In genomic region chr2:101706819-101707177, GRCh38 we compare ENCODE assay signal across 11 cellular contexts. TPM values are rescaled to one million over a fixed set of nuclear protein-coding genes. Genes with fewer than 3 reads are reported as not detected.
DNase-seq lines count a peak whose midpoint lies in the region; ATAC-seq lines count a peak whose summit lies in the region.
"Had no signal": no experiment of that assay in that cellular context is flagged by ENCODE, and none has a peak within 500 bp of the region (broad histone marks: within the 10 kb centered on the region; RNA-seq: fewer than 3 reads in every experiment).

No MANE protein-coding gene starts in this region.

- intact Hi-C loops in activated CD4-positive, alpha-beta memory T cell treated with anti-CD3 and anti-CD28 coated beads for 36 hours (cut with micrococcal nuclease) = loop anchor here (1.0 to 10.0 kb wide), 3 partner anchors 13 to 658 kb away; no protein-coding TSS in a partner anchor
- intact Hi-C loops in Right ventricle myocardium inferior (cut with DNase I) = no loop called here

- peaks cover 86% of the 10 kb centered on the region for H3K4me1 Mint-ChIP-seq in activated CD4-positive, alpha-beta memory T cell treated with anti-CD3 and anti-CD28 coated beads for 36 hours (ENCODE audit: low read depth)
- peaks cover 78% of the 10 kb centered on the region for H3K4me1 Mint-ChIP-seq in activated CD4-positive, alpha-beta memory T cell treated with anti-CD3 and anti-CD28 coated beads, Interleukin-2, amount 10 ng/mL, durations not matched to agents 7 days and 5 days
- H3K4me1 Mint-ChIP-seq in T-helper 2 cell treated with Interferon-gamma antibody and Interleukin-4, amounts not matched to agents 5 μg/mL and 100 μg/mL, for 36 hours (ENCODE audit: low read depth) = peaks cover 66% of the 10 kb centered on the region
- peaks cover 82% of the 10 kb centered on the region for H3K4me1 Mint-ChIP-seq in stimulated activated effector memory CD8-positive, alpha-beta T cell treated with anti-CD3 and anti-CD28 coated beads, Interleukin-12 subunit alpha, Interleukin-12 subunit beta, amount 100 ng/mL, for 72 hours

- peaks cover 8% of the 10 kb centered on the region for H3K36me3 Mint-ChIP-seq in activated CD4-positive, alpha-beta memory T cell treated with anti-CD3 and anti-CD28 coated beads for 36 hours
- peaks cover 40% of the 10 kb centered on the region for H3K36me3 Mint-ChIP-seq in activated CD4-positive, alpha-beta memory T cell treated with anti-CD3 and anti-CD28 coated beads, Interleukin-2, amount 10 ng/mL, durations not matched to agents 7 days and 5 days (ENCODE audit: low read depth)
- H3K36me3 Mint-ChIP-seq in T-helper 2 cell treated with Interferon-gamma antibody and Interleukin-4, amounts not matched to agents 5 μg/mL and 100 μg/mL, for 36 hours (ENCODE audit: low read depth) = peaks cover 37% of the 10 kb centered on the region
- H3K36me3 Mint-ChIP-seq in stimulated activated effector memory CD8-positive, alpha-beta T cell treated with anti-CD3 and anti-CD28 coated beads, Interleukin-12 subunit alpha, Interleukin-12 subunit beta, amount 100 ng/mL, for 72 hours = peaks cover 18% of the 10 kb centered on the region

- CTCF ChIA-PET in activated CD4-positive, alpha-beta memory T cell treated with anti-CD3 and anti-CD28 coated beads for 36 hours (lab: Charles Lee) = interaction anchor here (1.4 to 1.5 kb wide), 2 partner anchors 10 to 29 kb away, joined by 4 to 8 read pairs; no protein-coding TSS in a partner anchor
- CTCF ChIA-PET in activated CD4-positive, alpha-beta memory T cell treated with anti-CD3 and anti-CD28 coated beads, Interleukin-2, amount 10 ng/mL, durations not matched to agents 7 days and 5 days (lab: Charles Lee) = no interaction called here

- H3K27ac Mint-ChIP-seq in activated CD4-positive, alpha-beta memory T cell treated with anti-CD3 and anti-CD28 coated beads for 36 hours = peak overlapping the region; percentile 69
- H3K27ac Mint-ChIP-seq in activated CD4-positive, alpha-beta memory T cell treated with anti-CD3 and anti-CD28 coated beads, Interleukin-2, amount 10 ng/mL, durations not matched to agents 7 days and 5 days = no peak overlapping the region
- peak overlapping the region; percentile 42 for H3K27ac Mint-ChIP-seq in T-helper 2 cell treated with Interferon-gamma antibody and Interleukin-4, amounts not matched to agents 5 μg/mL and 100 μg/mL, for 36 hours
- H3K27ac Mint-ChIP-seq in stimulated activated effector memory CD8-positive, alpha-beta T cell treated with anti-CD3 and anti-CD28 coated beads, Interleukin-12 subunit alpha, Interleukin-12 subunit beta, amount 100 ng/mL, for 72 hours = no peak overlapping the region

- ATAC-seq in HG02840 (IDR thresholded peaks at IDR 0.05; ENCODE audit: low FRiP score, unreplicated experiment) = peak; percentile 50
- ATAC-seq in stimulated activated effector memory CD8-positive, alpha-beta T cell treated with anti-CD3 and anti-CD28 coated beads, Interleukin-12 subunit alpha, Interleukin-12 subunit beta, amount 100 ng/mL, for 72 hours = peak; percentile 39
- ATAC-seq in Right ventricle myocardium inferior = no peak

- peak overlapping the region; percentile 40 for H3K4me3 Mint-ChIP-seq in activated CD4-positive, alpha-beta memory T cell treated with anti-CD3 and anti-CD28 coated beads for 36 hours
- H3K4me3 Mint-ChIP-seq in activated CD4-positive, alpha-beta memory T cell treated with anti-CD3 and anti-CD28 coated beads, Interleukin-2, amount 10 ng/mL, durations not matched to agents 7 days and 5 days = no peak overlapping the region
- peak overlapping the region; percentile 61 for H3K4me3 Mint-ChIP-seq in T-helper 2 cell treated with Interferon-gamma antibody and Interleukin-4, amounts not matched to agents 5 μg/mL and 100 μg/mL, for 36 hours
- peak overlapping the region; percentile 6 for H3K4me3 Mint-ChIP-seq in stimulated activated effector memory CD8-positive, alpha-beta T cell treated with anti-CD3 and anti-CD28 coated beads, Interleukin-12 subunit alpha, Interleukin-12 subunit beta, amount 100 ng/mL, for 72 hours

- DNase-seq in activated CD4-positive, alpha-beta memory T cell treated with anti-CD3 and anti-CD28 coated beads for 36 hours = peak; percentile 35
- DNase-seq in activated CD4-positive, alpha-beta memory T cell treated with anti-CD3 and anti-CD28 coated beads, Interleukin-2, amount 10 ng/mL, durations not matched to agents 7 days and 5 days = no peak
- DNase-seq in T-helper 2 cell treated with Interferon-gamma antibody and Interleukin-4, amounts not matched to agents 5 μg/mL and 100 μg/mL, for 36 hours (ENCODE audit: low spot score) = peak; percentile 51
- DNase-seq in stimulated activated effector memory CD8-positive, alpha-beta T cell treated with anti-CD3 and anti-CD28 coated beads, Interleukin-12 subunit alpha, Interleukin-12 subunit beta, amount 100 ng/mL, for 72 hours (ENCODE audit: low spot score in 2 of 2) = no peak
- DNase-seq in stimulated activated CD4-positive, alpha-beta T cell treated with anti-CD3 and anti-CD28 coated beads, Interleukin-2, amount 100 ng/mL, for 24 hours = no peak
- DNase-seq in Right ventricle myocardium inferior (ENCODE audit: missing footprints) = no peak
- no peak for DNase-seq in stimulated activated CD4-positive, alpha-beta T cell treated with anti-CD3 and anti-CD28 coated beads, Interleukin-12 subunit alpha, Interleukin-12 subunit beta, amount 100 ng/mL, for 4 hours
- DNase-seq: activated CD4-positive, alpha-beta T cell treated with anti-CD3 and anti-CD28 coated beads for 1 hour; effector CD4-positive, alpha-beta T cell; NCI-H1930 had no signal

- no peaks in the 10 kb centered on the region for H3K9me3 Mint-ChIP-seq in activated CD4-positive, alpha-beta memory T cell treated with anti-CD3 and anti-CD28 coated beads for 36 hours
- no peaks in the 10 kb centered on the region for H3K9me3 Mint-ChIP-seq in activated CD4-positive, alpha-beta memory T cell treated with anti-CD3 and anti-CD28 coated beads, Interleukin-2, amount 10 ng/mL, durations not matched to agents 7 days and 5 days
- H3K9me3 Mint-ChIP-seq in T-helper 2 cell treated with Interferon-gamma antibody and Interleukin-4, amounts not matched to agents 5 μg/mL and 100 μg/mL, for 36 hours = no peaks in the 10 kb centered on the region
- H3K9me3 Mint-ChIP-seq in stimulated activated effector memory CD8-positive, alpha-beta T cell treated with anti-CD3 and anti-CD28 coated beads, Interleukin-12 subunit alpha, Interleukin-12 subunit beta, amount 100 ng/mL, for 72 hours = peaks cover 4% of the 10 kb centered on the region

- POLR2A ChIA-PET in activated CD4-positive, alpha-beta memory T cell treated with anti-CD3 and anti-CD28 coated beads for 36 hours (lab: Charles Lee) = interaction anchor here (0.8 to 3.8 kb wide), 2 partner anchors 12 to 30 kb away, joined by 4 to 32 read pairs; no protein-coding TSS in a partner anchor
- POLR2A ChIA-PET in activated CD4-positive, alpha-beta memory T cell treated with anti-CD3 and anti-CD28 coated beads, Interleukin-2, amount 10 ng/mL, durations not matched to agents 7 days and 5 days (lab: Charles Lee) = interaction anchor here (1.2 to 3.6 kb wide), 3 partner anchors 13 to 23 kb away, joined by 3 to 14 read pairs (median 6); no protein-coding TSS in a partner anchor

- H3K27me3 Mint-ChIP-seq in activated CD4-positive, alpha-beta memory T cell treated with anti-CD3 and anti-CD28 coated beads for 36 hours = no peaks in the 10 kb centered on the region
- no peaks in the 10 kb centered on the region for H3K27me3 Mint-ChIP-seq in activated CD4-positive, alpha-beta memory T cell treated with anti-CD3 and anti-CD28 coated beads, Interleukin-2, amount 10 ng/mL, durations not matched to agents 7 days and 5 days
- H3K27me3 Mint-ChIP-seq in T-helper 2 cell treated with Interferon-gamma antibody and Interleukin-4, amounts not matched to agents 5 μg/mL and 100 μg/mL, for 36 hours (ENCODE audit: low read depth) = no peaks in the 10 kb centered on the region

RNA-seq across cellular contexts. Expression of gene MAP4K4, which starts 9.3 kb away (rescaled TPM):
- 10 to 100 TPM; 42.1 to 43.4 TPM for total RNA-seq in activated CD4-positive, alpha-beta memory T cell treated with anti-CD3 and anti-CD28 coated beads for 36 hours
- 10 to 100 TPM; 71.6 to 77.5 TPM for total RNA-seq in activated CD4-positive, alpha-beta memory T cell treated with anti-CD3 and anti-CD28 coated beads, Interleukin-2, amount 10 ng/mL, durations not matched to agents 7 days and 5 days
- total RNA-seq in Right ventricle myocardium inferior = 82.5 TPM

Comparison
In these comparisons a context has a peak if more than half of its experiments do, and no peak if none do; other contexts are left out.
1. DNase-seq: peak in activated CD4-positive, alpha-beta memory T cell treated with anti-CD3 and anti-CD28 coated beads for 36 hours (single experiment) and T-helper 2 cell treated with Interferon-gamma antibody and Interleukin-4, amounts not matched to agents 5 μg/mL and 100 μg/mL, for 36 hours (single experiment); none in activated CD4-positive, alpha-beta memory T cell treated with anti-CD3 and anti-CD28 coated beads, Interleukin-2, amount 10 ng/mL, durations not matched to agents 7 days and 5 days (single experiment), stimulated activated effector memory CD8-positive, alpha-beta T cell treated with anti-CD3 and anti-CD28 coated beads, Interleukin-12 subunit alpha, Interleukin-12 subunit beta, amount 100 ng/mL, for 72 hours (0 of 2), stimulated activated CD4-positive, alpha-beta T cell treated with anti-CD3 and anti-CD28 coated beads, Interleukin-2, amount 100 ng/mL, for 24 hours (0 of 2), Right ventricle myocardium inferior (single experiment) and stimulated activated CD4-positive, alpha-beta T cell treated with anti-CD3 and anti-CD28 coated beads, Interleukin-12 subunit alpha, Interleukin-12 subunit beta, amount 100 ng/mL, for 4 hours (single experiment).
2. H3K27ac Mint-ChIP-seq: peak in activated CD4-positive, alpha-beta memory T cell treated with anti-CD3 and anti-CD28 coated beads for 36 hours (single experiment) and T-helper 2 cell treated with Interferon-gamma antibody and Interleukin-4, amounts not matched to agents 5 μg/mL and 100 μg/mL, for 36 hours (single experiment); none in activated CD4-positive, alpha-beta memory T cell treated with anti-CD3 and anti-CD28 coated beads, Interleukin-2, amount 10 ng/mL, durations not matched to agents 7 days and 5 days (single experiment) and stimulated activated effector memory CD8-positive, alpha-beta T cell treated with anti-CD3 and anti-CD28 coated beads, Interleukin-12 subunit alpha, Interleukin-12 subunit beta, amount 100 ng/mL, for 72 hours (single experiment).